In genomic region chr4:88672987-88673386, GRCh38 we compare ENCODE assay signal across 8 cellular contexts. TPM values are rescaled to one million over a fixed set of nuclear protein-coding genes. Genes with fewer than 3 reads are reported as not detected.
A peak's percentile ranks its signal among the peaks of the same experiment; 100 is the strongest.
DNase-seq lines count a peak whose midpoint lies in the region; ATAC-seq, FAIRE-seq and TF ChIP-seq lines count a peak whose summit lies in the region.

No MANE protein-coding gene starts in this region.

- CTCF ChIA-PET in CD4-positive, alpha-beta memory T cell (lab: Charles Lee; ENCODE audit: partially characterized antibody): interaction anchor here (0.8 to 1.5 kb wide), 6 partner anchors 10 to 133 kb away, joined by 3 to 5 read pairs (median 3); no protein-coding TSS in a partner anchor
- CTCF ChIA-PET in WTC11 (lab: Charles Lee): interaction anchor here (0.6 to 2.3 kb wide), 36 partner anchors 8 to 454 kb away, joined by 3 to 19 read pairs (median 4); partner anchors contain the start of genes HERC5, NAP1L5 and PYURF

- TF ChIP-seq CTCF in WTC11 (IDR thresholded peaks at IDR 0.05): peak; percentile 31; the same call in 1 of the 2 replicates

- no peaks in the 10 kb centered on the region for H3K4me1 ChIP-seq in CD4-positive, alpha-beta memory T cell (ENCODE audit: insufficient read depth, low read length)

- peaks cover 0 to 5% (median 4%) of the 10 kb centered on the region in 4 donors for H3K4me1 Mint-ChIP-seq in CD4-positive, alpha-beta memory T cell
- H3K4me1 Mint-ChIP-seq in WTC11: 0 out of 2 replicates have a peak, but pooled peaks cover 2% of the 10 kb centered on the region
- H3K4me1 Mint-ChIP-seq in stimulated activated naive CD8-positive, alpha-beta T cell treated with anti-CD3 and anti-CD28 coated beads, Interleukin-15, amount 100 ng/mL, for 72 hours: peaks cover 15% of the 10 kb centered on the region

- intact Hi-C loops in CD4-positive, alpha-beta memory T cell (cut with micrococcal nuclease): loop anchor here (10.0 kb wide), 1 partner anchor 458 kb away; no protein-coding TSS in a partner anchor
- intact Hi-C loops in left cardiac atrium (cut with DNase I): no loop called here
- intact Hi-C loops in posterior vena cava (cut with DNase I): no loop called here

- H3K36me3 ChIP-seq in CD4-positive, alpha-beta memory T cell (ENCODE audit: insufficient read depth, low read length): peaks cover 17% of the 10 kb centered on the region

- peak in 3 of 5 donors; percentile 12 to 25 (median 20) for DNase-seq in CD4-positive, alpha-beta memory T cell
- no peak for DNase-seq in GM18507 (ENCODE audit: extremely low spot score, insufficient read length, low read depth)
- DNase-seq in HT1080 (ENCODE audit: low read depth): peak; percentile 34
- peak; percentile 47 for DNase-seq in WTC11 (ENCODE audit: low spot score)
- DNase-seq in left cardiac atrium: no peak
- peak; percentile 8 to 29 for DNase-seq in stimulated activated naive CD8-positive, alpha-beta T cell treated with anti-CD3 and anti-CD28 coated beads, Interleukin-15, amount 100 ng/mL, for 72 hours
- no peak for DNase-seq in posterior vena cava (ENCODE audit: low spot score)

- H3K27me3 ChIP-seq in CD4-positive, alpha-beta memory T cell (ENCODE audit: insufficient read depth, low read length): no peaks in the 10 kb centered on the region

- no peak overlapping the region for H3K4me3 Mint-ChIP-seq in CD4-positive, alpha-beta memory T cell
- no peak overlapping the region for H3K4me3 Mint-ChIP-seq in WTC11
- H3K4me3 Mint-ChIP-seq in stimulated activated naive CD8-positive, alpha-beta T cell treated with anti-CD3 and anti-CD28 coated beads, Interleukin-15, amount 100 ng/mL, for 72 hours: no peak overlapping the region

- POLR2A ChIA-PET in CD4-positive, alpha-beta memory T cell (lab: Charles Lee; ENCODE audit: partially characterized antibody): no interaction called here
- POLR2A ChIA-PET in WTC11 (lab: Charles Lee): no interaction called here

- H3K9me3 Mint-ChIP-seq in CD4-positive, alpha-beta memory T cell: no peaks in the 10 kb centered on the region
- H3K9me3 Mint-ChIP-seq in WTC11: no peaks in the 10 kb centered on the region
- no peaks in the 10 kb centered on the region for H3K9me3 Mint-ChIP-seq in stimulated activated naive CD8-positive, alpha-beta T cell treated with anti-CD3 and anti-CD28 coated beads, Interleukin-15, amount 100 ng/mL, for 72 hours

- peak; percentile 56 for FAIRE-seq in GM18507 (lab: Jason Lieb, UNC)

- no peak overlapping the region for H3K27ac ChIP-seq in CD4-positive, alpha-beta memory T cell (ENCODE audit: low read depth, low read length)

- no peak overlapping the region for H3K4me3 ChIP-seq in CD4-positive, alpha-beta memory T cell (ENCODE audit: low read length in 2 of 2)

- H3K9me3 ChIP-seq in CD4-positive, alpha-beta memory T cell (ENCODE audit: control insufficient read depth in 1 of 2, low read length in 2 of 2): no peaks in the 10 kb centered on the region

- peak overlapping the region in 3 of 7 donors; percentile 9 to 38 (median 12) for H3K27ac Mint-ChIP-seq in CD4-positive, alpha-beta memory T cell
- no peak overlapping the region for H3K27ac Mint-ChIP-seq in WTC11
- H3K27ac Mint-ChIP-seq in stimulated activated naive CD8-positive, alpha-beta T cell treated with anti-CD3 and anti-CD28 coated beads, Interleukin-15, amount 100 ng/mL, for 72 hours: no peak overlapping the region

- no peaks in the 10 kb centered on the region for H3K27me3 Mint-ChIP-seq in CD4-positive, alpha-beta memory T cell
- no peaks in the 10 kb centered on the region for H3K27me3 Mint-ChIP-seq in WTC11 (ENCODE audit: low read depth)
- no peaks in the 10 kb centered on the region for H3K27me3 Mint-ChIP-seq in stimulated activated naive CD8-positive, alpha-beta T cell treated with anti-CD3 and anti-CD28 coated beads, Interleukin-15, amount 100 ng/mL, for 72 hours

- ATAC-seq in WTC11 (peak; percentile 91), left cardiac atrium (peak; percentile 32 to 38), GM19324 (IDR thresholded peaks at IDR 0.05; ENCODE audit: low FRiP score, unreplicated experiment) (no peak)
- peak; percentile 84 for ATAC-seq in stimulated activated naive CD8-positive, alpha-beta T cell treated with anti-CD3 and anti-CD28 coated beads, Interleukin-15, amount 100 ng/mL, for 72 hours

- H3K36me3 Mint-ChIP-seq in CD4-positive, alpha-beta memory T cell: peaks cover 53 to 70% of the 10 kb centered on the region in 2 donors
- H3K36me3 Mint-ChIP-seq in WTC11: no peaks in the 10 kb centered on the region

TF ChIP-seq in WTC11, 78 proteins besides CTCF, POLR2A, EP300 and RAD21 (continues in another document):
- TF ChIP-seq USF1 (CRISPR knock-in tag; IDR thresholded peaks at IDR 0.05) (no peak), SMAD4 (CRISPR knock-in tag; IDR thresholded peaks at IDR 0.05) (no peak), GTF2I (CRISPR knock-in tag; conservative IDR thresholded peaks at IDR 0.05) (no peak), JUN (CRISPR knock-in tag; IDR thresholded peaks at IDR 0.05) (no peak), NR3C1 (CRISPR knock-in tag; conservative IDR thresholded peaks at IDR 0.05; ENCODE audit: low read depth) (no peak), IRF2 (CRISPR knock-in tag; IDR thresholded peaks at IDR 0.05; ENCODE audit: borderline replicate concordance, low read depth) (no peak), FOXP1 (CRISPR knock-in tag; IDR thresholded peaks at IDR 0.05; ENCODE audit: borderline replicate concordance) (no peak), HMGA2 (CRISPR knock-in tag; IDR thresholded peaks at IDR 0.05) (no peak), EMX1 (CRISPR knock-in tag; IDR thresholded peaks at IDR 0.05) (no peak), ZNF532 (CRISPR knock-in tag; IDR thresholded peaks at IDR 0.05; ENCODE audit: borderline replicate concordance) (no peak), FOXJ3 (CRISPR knock-in tag; IDR thresholded peaks at IDR 0.05; ENCODE audit: borderline replicate concordance) (no peak), ZSCAN18 (CRISPR knock-in tag; IDR thresholded peaks at IDR 0.05) (no peak)

RNA-seq across cellular contexts. Expression of gene NAP1L5, which starts 24.6 kb away (rescaled TPM):
- total RNA-seq in CD4-positive, alpha-beta memory T cell: 1 to 10 TPM; 1.2 to 1.6 TPM
- 1 to 10 TPM; 3.4 to 3.9 TPM for polyA plus RNA-seq in CD4-positive, alpha-beta memory T cell
- total RNA-seq in HT1080 (2014; rRNA removed; shearing (Covaris generic)): 6.6 and 9.2 TPM in 2 replicates
- polyA plus RNA-seq in HT1080 (2015; cell fraction: cytosol; rRNA removed): 9.3 and 9.7 TPM in 2 replicates
- polyA plus RNA-seq in HT1080 (2015; cell fraction: nucleus; rRNA removed): 5.2 and 5.6 TPM in 2 replicates
- total RNA-seq in WTC11 (2021) (3.1 to 3.4 TPM (median 3.3 TPM) in 3 replicates), left cardiac atrium (10 to 100 TPM in 1 of 2 donors, 1 to 10 TPM in 1; 4.9 to 12.4 TPM), posterior vena cava (10 to 100 TPM in 1 of 2 donors, 1 to 10 TPM in 1; 9.3 to 15.0 TPM)

Comparison
In these comparisons a context has a peak if more than half of its experiments do, and no peak if none do; other contexts are left out.
1. DNase-seq: peak in CD4-positive, alpha-beta memory T cell (3 of 5), HT1080 (single experiment), WTC11 (single experiment) and stimulated activated naive CD8-positive, alpha-beta T cell treated with anti-CD3 and anti-CD28 coated beads, Interleukin-15, amount 100 ng/mL, for 72 hours (2 of 2); none in GM18507 (single experiment), left cardiac atrium (single experiment) and posterior vena cava (single experiment).